8 cellular contexts compared by ENCODE assay signal in genomic region chr16:11797166-11797956, GRCh38. TPM values are rescaled to one million over a fixed set of nuclear protein-coding genes. Genes with fewer than 3 reads are reported as not detected.
DNase-seq lines count a peak whose midpoint lies in the region; ATAC-seq and TF ChIP-seq lines count a peak whose summit lies in the region.

TSS of gene ZC3H7A (minus strand) at chr16:11797258. CDS start at chr16:11782354, 14,904 bp downstream.

- H2BK12ac ChIP-seq in mesenchymal stem cell (ENCODE audit: low read length in 2 of 2), result peak within 1 kb of the TSS in 1 of 2 experiments; percentile 88

- peak within 1 kb of the TSS; percentile 7 to 93 for H3K23ac ChIP-seq in mesenchymal stem cell (ENCODE audit: low read length in 2 of 2)

- H3K4me2 ChIP-seq in mesenchymal stem cell (ENCODE audit: low read length, poor library complexity, severe bottlenecking), result peak within 1 kb of the TSS; percentile 98

- H4K8ac ChIP-seq in mesenchymal stem cell (ENCODE audit: low read length), result peak within 1 kb of the TSS; percentile 97

- peak; percentile 96 for ATAC-seq in effector memory CD8-positive, alpha-beta T cell (replicated peaks)

- peak within 1 kb of the TSS; percentile 88 for H2AFZ ChIP-seq in mesenchymal stem cell (ENCODE audit: low read depth, low read length)

- no peaks in the 10 kb centered on the region for H3K27me3 ChIP-seq in mesenchymal stem cell (ENCODE audit: control insufficient read depth in 1 of 2, insufficient read depth in 1 of 2, low read length in 2 of 2)

- H2AK5ac ChIP-seq in mesenchymal stem cell (ENCODE audit: low read length, severe bottlenecking), result peak within 1 kb of the TSS; percentile 90

- H3K36me3 Mint-ChIP-seq in effector memory CD8-positive, alpha-beta T cell (ENCODE audit: insufficient read depth), result peaks cover 25% of the 10 kb centered on the region

- H3K4ac ChIP-seq in mesenchymal stem cell (ENCODE audit: low read depth in 1 of 2, low read length in 2 of 2), result peak within 1 kb of the TSS; percentile 96 to 98

- H3K14ac ChIP-seq in mesenchymal stem cell (ENCODE audit: low read length in 2 of 2), result peak within 1 kb of the TSS; percentile 66 to 95

- H3K36me3 ChIP-seq in mesenchymal stem cell (ENCODE audit: control insufficient read depth in 1 of 2, insufficient read depth in 2 of 2, low read depth in 1 of 2, low read length in 2 of 2), result peaks cover 5 to 8% of the 10 kb centered on the region in 2 experiments

- WGBS in mesenchymal stem cell, result under 1% methylated on average over 73 of the region's 80 CpGs

- TF ChIP-seq CTCF in GM20000 (IDR thresholded peaks at IDR 0.05; ENCODE audit: extremely low read depth, missing control alignments), result peak; percentile 91

- H3K18ac ChIP-seq in mesenchymal stem cell (ENCODE audit: low read depth in 1 of 2, low read length in 2 of 2), result peak within 1 kb of the TSS; percentile 99 to 100

- peak within 1 kb of the TSS; percentile 90 for H2BK5ac ChIP-seq in mesenchymal stem cell (ENCODE audit: low read depth, low read length, poor library complexity, severe bottlenecking)

- H3K9ac ChIP-seq in mesenchymal stem cell (ENCODE audit: low read length), result peak within 1 kb of the TSS; percentile 99

- peak within 1 kb of the TSS; percentile 95 to 97 for H3K27ac Mint-ChIP-seq in effector memory CD8-positive, alpha-beta T cell

- H2BK120ac ChIP-seq in mesenchymal stem cell (ENCODE audit: low read depth, low read length), result peak within 1 kb of the TSS; percentile 98

- peak within 1 kb of the TSS; percentile 92 to 94 for H3K4me3 Mint-ChIP-seq in effector memory CD8-positive, alpha-beta T cell

- no peaks in the 10 kb centered on the region for H3K9me3 Mint-ChIP-seq in effector memory CD8-positive, alpha-beta T cell

- H3K27me3 Mint-ChIP-seq in effector memory CD8-positive, alpha-beta T cell, result no peaks in the 10 kb centered on the region

- H3K79me1 ChIP-seq in mesenchymal stem cell (replicated peaks; ENCODE audit: low read length, poor library complexity, severe bottlenecking), result peaks cover 11% of the 10 kb centered on the region

- H3K27ac ChIP-seq in mesenchymal stem cell (ENCODE audit: low read length, poor library complexity, severe bottlenecking), result peak within 1 kb of the TSS; percentile 99

- H3K4me3 ChIP-seq in mesenchymal stem cell (ENCODE audit: insufficient read depth in 1 of 2, low read depth in 1 of 2, low read length in 2 of 2), result peak within 1 kb of the TSS; percentile 83 to 92

- H4K91ac ChIP-seq in mesenchymal stem cell (ENCODE audit: low read length), result peak within 1 kb of the TSS; percentile 97

- H3K4me1 ChIP-seq in mesenchymal stem cell (ENCODE audit: control insufficient read depth, insufficient read depth, low read depth, low read length), result peaks cover 27% of the 10 kb centered on the region

- H2BK15ac ChIP-seq in mesenchymal stem cell (ENCODE audit: low read depth, poor library complexity, severe bottlenecking), result peak within 1 kb of the TSS; percentile 96

- DNase-seq in COR-L47 (lab: John Stamatoyannopoulos, UW) (peak; percentile 95), GM20000 (ENCODE audit: low spot score) (peak; percentile 97), HT1080 (ENCODE audit: low read depth) (peak; percentile 97), NOMO-1 (lab: John Stamatoyannopoulos, UW; ENCODE audit: unreplicated experiment in 2 of 2) (peak; percentile 97), mesenchymal stem cell (peak; percentile 98)
- DNase-seq in activated CD8-positive, alpha-beta memory T cell treated with anti-CD3 and anti-CD28 coated beads for 4 hours (ENCODE audit: low read depth in 2 of 2), result peak; percentile 84 to 85
- DNase-seq in effector memory CD8-positive, alpha-beta T cell, result peak; percentile 88 to 93 (median 89)
- DNase-seq in stimulated activated CD8-positive, alpha-beta memory T cell treated with anti-CD3 and anti-CD28 coated beads, Interleukin-12 subunit alpha, Interleukin-12 subunit beta, amount 100 ng/mL, for 4 hours (ENCODE audit: low read depth), result peak; percentile 90

- H3K4me1 Mint-ChIP-seq in effector memory CD8-positive, alpha-beta T cell (ENCODE audit: low read depth in 2 of 2), result peaks cover 47 to 62% of the 10 kb centered on the region in 2 donors

- H3K9me3 ChIP-seq in mesenchymal stem cell (ENCODE audit: control insufficient read depth, low read length), result no peaks in the 10 kb centered on the region

RNA-seq across cellular contexts. Expression of gene ZC3H7A, which starts in this region (rescaled TPM):
- total RNA-seq in HT1080 (2014; rRNA removed; shearing (Covaris generic)), result 20.9 and 35.3 TPM in 2 replicates
- 45.2 and 50.0 TPM in 2 replicates for polyA plus RNA-seq in HT1080 (2015; cell fraction: cytosol; rRNA removed)
- polyA plus RNA-seq in HT1080 (2015; cell fraction: nucleus; rRNA removed), result 122 and 130 TPM in 2 replicates
- polyA plus RNA-seq in mesenchymal stem cell (2013, experiment 1 of 2), result 36.3 TPM
- polyA plus RNA-seq in mesenchymal stem cell (2013, experiment 2 of 2), result 35.3 TPM

Comparison
In these comparisons a context has a peak if more than half of its experiments do, and no peak if none do; other contexts are left out.
1. Peak in every context shown above with its lines: DNase-seq, ATAC-seq, H3K4me3 ChIP-seq and H3K27ac ChIP-seq.